8 cellular contexts compared by ENCODE assay signal in genomic region chr12:76158518-76159321, GRCh38.
DNase-seq lines count a peak whose midpoint lies in the region; ATAC-seq and TF ChIP-seq lines count a peak whose summit lies in the region.

No MANE protein-coding gene starts in this region.

- peaks cover 0 to 3% (median 0%) of the 10 kb centered on the region in 4 donors for H3K4me1 ChIP-seq in liver (ENCODE audit: control insufficient read depth in 4 of 4, insufficient read depth in 4 of 4, low read length in 3 of 4)

- no peaks in the 10 kb centered on the region for H3K9me3 Mint-ChIP-seq in central memory CD8-positive, alpha-beta T cell

- DNase-seq in KBM-7 (peak; percentile 81), WERI-Rb-1 (no peak), NCI-H2196 (lab: John Stamatoyannopoulos, UW; ENCODE audit: unreplicated experiment) (no peak)
- DNase-seq in central memory CD8-positive, alpha-beta T cell (ENCODE audit: low spot score in 2 of 2): peak; percentile 22
- DNase-seq in stimulated activated CD8-positive, alpha-beta memory T cell treated with anti-CD3 and anti-CD28 coated beads, Interleukin-12 subunit alpha, Interleukin-12 subunit beta, amount 100 ng/mL, for 24 hours (ENCODE audit: extremely low read depth): peak; percentile 59

- no peak overlapping the region for H3K9ac ChIP-seq in liver (ENCODE audit: low read depth in 1 of 2, low read length in 2 of 2)

- 55% methylated on average over 11 of the region's 11 CpGs for WGBS in liver

- no peaks in the 10 kb centered on the region for H3K27me3 Mint-ChIP-seq in central memory CD8-positive, alpha-beta T cell

- peaks cover 11% of the 10 kb centered on the region for H3K4me1 Mint-ChIP-seq in central memory CD8-positive, alpha-beta T cell

- TF ChIP-seq RAD21 in liver (IDR thresholded peaks at IDR 0.05): peak; percentile 74 to 83

- TF ChIP-seq CTCF in WERI-Rb-1 (IDR thresholded peaks at IDR 0.05; ENCODE audit: low read depth, low read length) (peak; percentile 65), liver (IDR thresholded peaks at IDR 0.05; ENCODE audit: low read depth, low read length, missing input control) (peak; percentile 56)

- ATAC-seq in GM21786 (IDR thresholded peaks at IDR 0.05; ENCODE audit: unreplicated experiment): peak; percentile 97
- peak; percentile 89 for ATAC-seq in central memory CD8-positive, alpha-beta T cell (replicated peaks; ENCODE audit: extremely low read depth, poor library complexity, severe bottlenecking)

- no peaks in the 10 kb centered on the region for H3K36me3 Mint-ChIP-seq in central memory CD8-positive, alpha-beta T cell (ENCODE audit: insufficient read depth)

- H3K4me3 ChIP-seq in GM08714 (ENCODE audit: low read length): peak overlapping the region; percentile 21; the same call in 1 of the 2 replicates
- no peak overlapping the region for H3K4me3 ChIP-seq in WERI-Rb-1 (ENCODE audit: low read depth, low read length)
- H3K4me3 ChIP-seq in liver (ENCODE audit: low read depth in 1 of 3, low read length in 3 of 3): no peak overlapping the region

- no peak overlapping the region for H3K27ac Mint-ChIP-seq in central memory CD8-positive, alpha-beta T cell (ENCODE audit: low read depth)

- H3K27me3 ChIP-seq in WERI-Rb-1 (ENCODE audit: insufficient read depth, low read depth, severe bottlenecking) (no peaks in the 10 kb centered on the region), liver (ENCODE audit: control insufficient read depth in 4 of 4, insufficient read depth in 4 of 4, low read length in 3 of 4) (no peaks in the 10 kb centered on the region)

- peak overlapping the region; percentile 51 for H3K4me3 Mint-ChIP-seq in central memory CD8-positive, alpha-beta T cell

- H3K27ac ChIP-seq in WERI-Rb-1: no peak overlapping the region
- H3K27ac ChIP-seq in liver (ENCODE audit: low read depth in 1 of 2, low read length in 2 of 2): no peak overlapping the region

- no peaks in the 10 kb centered on the region for H3K36me3 ChIP-seq in WERI-Rb-1
- no peaks in the 10 kb centered on the region for H3K36me3 ChIP-seq in liver (ENCODE audit: control insufficient read depth in 4 of 4, insufficient read depth in 3 of 4, low read depth in 1 of 4, low read length in 3 of 4)

- in situ Hi-C loops in KBM-7 (cut with MboI; ENCODE audit: low pct_unique_long_range_greater_than_20kb, low sequenced_read_pairs): no loop called here

- H3K9me3 ChIP-seq in WERI-Rb-1 (ENCODE audit: severe bottlenecking) (no peaks in the 10 kb centered on the region), liver (ENCODE audit: control insufficient read depth in 4 of 4, low read length in 3 of 4) (no peaks in the 10 kb centered on the region)

TF ChIP-seq in liver, 16 proteins besides CTCF, POLR2A, EP300 and RAD21:
- no peak for TF ChIP-seq NR2F2 (IDR thresholded peaks at IDR 0.05)
- TF ChIP-seq GABPA (IDR thresholded peaks at IDR 0.05 in 1 of 2, conservative IDR thresholded peaks at IDR 0.05 in 1 of 2): no peak
- no peak for TF ChIP-seq ZBTB33 (IDR thresholded peaks at IDR 0.05)
- TF ChIP-seq MAX (IDR thresholded peaks at IDR 0.05): no peak
- TF ChIP-seq EGR1 (IDR thresholded peaks at IDR 0.05; ENCODE audit: low read depth in 2 of 2): no peak
- no peak for TF ChIP-seq FOXA2 (IDR thresholded peaks at IDR 0.05)
- no peak for TF ChIP-seq FOXA1 (IDR thresholded peaks at IDR 0.05)
- TF ChIP-seq RXRA (IDR thresholded peaks at IDR 0.05): no peak
- no peak for TF ChIP-seq REST (IDR thresholded peaks at IDR 0.05)
- TF ChIP-seq YY1 (IDR thresholded peaks at IDR 0.05): no peak
- TF ChIP-seq ATF3 (IDR thresholded peaks at IDR 0.05): no peak
- TF ChIP-seq HNF4A (conservative IDR thresholded peaks at IDR 0.05): no peak
- TF ChIP-seq HNF4G (IDR thresholded peaks at IDR 0.05): no peak
- no peak for TF ChIP-seq SP1 (IDR thresholded peaks at IDR 0.05)
- no peak for TF ChIP-seq JUND (IDR thresholded peaks at IDR 0.05)
- TF ChIP-seq TAF1 (conservative IDR thresholded peaks at IDR 0.05): no peak

Comparison
In these comparisons a context has a peak if more than half of its experiments do, and no peak if none do; other contexts are left out.
1. DNase-seq: peak in KBM-7 (single experiment), central memory CD8-positive, alpha-beta T cell (2 of 2) and stimulated activated CD8-positive, alpha-beta memory T cell treated with anti-CD3 and anti-CD28 coated beads, Interleukin-12 subunit alpha, Interleukin-12 subunit beta, amount 100 ng/mL, for 24 hours (single experiment); none in WERI-Rb-1 (single experiment) and NCI-H2196 (single experiment).